ENCODE assay signal across 8 cellular contexts in the genomic region with DNA sequence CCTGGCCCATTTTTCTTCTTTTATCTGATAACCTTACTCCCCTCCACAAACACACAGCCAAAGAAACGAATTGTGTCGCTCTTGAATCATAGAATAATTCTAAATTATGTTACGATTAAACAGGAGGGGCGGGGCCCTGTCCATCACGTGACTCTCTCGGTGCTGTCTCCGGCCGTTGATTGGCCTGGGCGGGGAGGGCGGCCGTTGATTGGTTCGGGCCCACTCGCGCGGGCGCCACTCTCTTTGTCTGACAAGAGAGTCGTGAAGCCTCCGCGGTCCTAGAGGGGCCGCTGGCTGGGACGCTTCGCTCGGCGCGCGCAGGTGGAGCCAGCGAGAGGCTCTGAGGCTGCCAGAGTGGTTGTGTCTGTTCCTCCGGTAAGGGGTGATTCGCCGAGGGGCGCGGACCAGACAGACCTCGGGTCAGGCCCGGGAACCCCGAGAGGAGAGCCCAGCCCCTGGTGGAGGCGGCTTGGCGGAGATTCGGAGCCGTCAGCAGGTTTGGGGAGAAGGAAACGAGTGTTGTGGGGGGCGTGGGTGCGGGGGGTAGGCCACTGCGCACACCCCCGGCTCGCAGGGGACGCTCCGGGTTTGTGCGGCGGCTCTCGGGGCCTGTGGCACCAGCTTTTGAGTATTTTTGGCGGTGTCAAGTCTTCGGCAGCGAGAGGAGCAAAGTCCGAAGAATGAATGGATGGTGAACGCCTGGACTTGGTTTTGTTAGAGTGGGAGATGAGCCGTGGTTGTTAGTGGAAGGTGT. TPM values are rescaled to one million over a fixed set of nuclear protein-coding genes. Genes with fewer than 3 reads are reported as not detected.
DNase-seq lines count a peak whose midpoint lies in the region; ATAC-seq, FAIRE-seq and TF ChIP-seq lines count a peak whose summit lies in the region.

A gene (plus strand): TSS at position 330 of the 754 bp plus-strand sequence. CDS start 3,567 bp downstream, outside the sequence.

- H3K36me3 ChIP-seq in OCI-LY7 (ENCODE audit: insufficient read depth, low read length) (peaks cover 20% of the 10 kb centered on the region), endothelial cell of umbilical vein (ENCODE audit: control insufficient read depth in 2 of 2, extremely low read depth in 1 of 2, insufficient read depth in 2 of 2, low read length in 2 of 2) (no peaks in the 10 kb centered on the region)

- peak; percentile 87 for ATAC-seq in GM21526 (IDR thresholded peaks at IDR 0.05; ENCODE audit: low FRiP score, unreplicated experiment)

- peak within 1 kb of the TSS; percentile 58 for H2AFZ ChIP-seq in OCI-LY7 (ENCODE audit: low read length)
- peak within 1 kb of the TSS; percentile 92 for H2AFZ ChIP-seq in endothelial cell of umbilical vein (ENCODE audit: low read depth, low read length)

- H3K27ac ChIP-seq in OCI-LY7 (ENCODE audit: low read depth, low read length, poor library complexity, severe bottlenecking) = peak within 1 kb of the TSS; percentile 93
- peak within 1 kb of the TSS; percentile 80 for H3K27ac ChIP-seq in endothelial cell of umbilical vein (ENCODE audit: insufficient read depth, low read depth, low read length)

- H3K4me2 ChIP-seq in OCI-LY7 (ENCODE audit: low read length) = peak within 1 kb of the TSS; percentile 87
- peak within 1 kb of the TSS; percentile 95 for H3K4me2 ChIP-seq in endothelial cell of umbilical vein (ENCODE audit: insufficient read depth, low read length)

- TF ChIP-seq CTCF in D721Med (IDR thresholded peaks at IDR 0.05; ENCODE audit: insufficient read depth, missing control alignments) (no peak), OCI-LY7 (conservative IDR thresholded peaks at IDR 0.05; ENCODE audit: low read length) (no peak), endothelial cell of umbilical vein (IDR thresholded peaks at IDR 0.05; ENCODE audit: extremely low read depth in 1 of 2, insufficient read depth in 1 of 2, low read depth in 1 of 2, low read length in 2 of 2) (no peak)

- H4K20me1 ChIP-seq in OCI-LY7 (ENCODE audit: insufficient read depth, low read length) = no peaks in the 10 kb centered on the region; the same call in 1 of the 2 replicates
- H4K20me1 ChIP-seq in endothelial cell of umbilical vein (replicated peaks; ENCODE audit: control insufficient read depth, extremely low read depth, insufficient read depth, low read length) = no peaks in the 10 kb centered on the region

- FAIRE-seq in D721Med (lab: Jason Lieb, UNC) = no peak
- FAIRE-seq in endothelial cell of umbilical vein (lab: Jason Lieb, UNC) = peak; percentile 95

- POLR2A ChIA-PET in OCI-LY7 (lab: Charles Lee) (interaction anchor here (0.6 to 0.9 kb wide), 2 partner anchors 27 to 86 kb away, joined by 3 read pairs; a partner anchor contains a TSS), endothelial cell of umbilical vein (lab: Charles Lee) (interaction anchor here (0.9 kb wide), 1 partner anchor 27 kb away, joined by 8 read pairs; a partner anchor contains a TSS)

- no peaks in the 10 kb centered on the region for H3K27me3 ChIP-seq in endothelial cell of umbilical vein (ENCODE audit: control insufficient read depth in 2 of 2, insufficient read depth in 2 of 2, low read length in 2 of 2)

- intact Hi-C loops in OCI-LY7 (cut with micrococcal nuclease; ENCODE audit: unreplicated experiment) = loop anchor here (1.0 kb wide), 2 partner anchors 28 to 86 kb away; a partner anchor contains a TSS
- intact Hi-C loops in endothelial cell of umbilical vein (cut with micrococcal nuclease) = loop anchor here (1.0 to 2.0 kb wide), 3 partner anchors 28 to 144 kb away; a partner anchor contains a TSS

- H3K4me3 ChIP-seq in OCI-LY7 (ENCODE audit: low read depth, low read length, poor library complexity, severe bottlenecking) = peak within 1 kb of the TSS; percentile 85
- peak within 1 kb of the TSS; percentile 79 to 93 (median 87) for H3K4me3 ChIP-seq in endothelial cell of umbilical vein (replicated peaks in 1 of 3; ENCODE audit: insufficient read depth in 1 of 3, low read depth in 1 of 3, low read length in 3 of 3)

- H3K9me3 ChIP-seq in OCI-LY7 (ENCODE audit: low read length) (no peaks in the 10 kb centered on the region), endothelial cell of umbilical vein (replicated peaks; ENCODE audit: control insufficient read depth, insufficient read depth, low read length) (no peaks in the 10 kb centered on the region)

- H3K9ac ChIP-seq in endothelial cell of umbilical vein (replicated peaks; ENCODE audit: extremely low read depth, insufficient read depth, low read length) = peak within 1 kb of the TSS; percentile 81

- H3K9me1 ChIP-seq in endothelial cell of umbilical vein (replicated peaks; ENCODE audit: control insufficient read depth, extremely low read depth, insufficient read depth, low read length) = no peaks in the 10 kb centered on the region

- H3K4me1 ChIP-seq in OCI-LY7 (ENCODE audit: insufficient read depth, low read length, poor library complexity, severe bottlenecking) = peaks cover 12% of the 10 kb centered on the region
- H3K4me1 ChIP-seq in endothelial cell of umbilical vein (ENCODE audit: control insufficient read depth, extremely low read depth, insufficient read depth, low read length) = peaks cover 5% of the 10 kb centered on the region

- BruUV-seq in OCI-LY7 (replicated peaks; lab: Mats Ljungman, UMichigan) = no TSS peak
- TSS peak; percentile 46 for BruUV-seq in endothelial cell of umbilical vein (replicated peaks; lab: Mats Ljungman, UMichigan)

- DNase-seq in D721Med (ENCODE audit: insufficient read length, low spot score) (peak; percentile 95), HuH-7.5 (ENCODE audit: low spot score) (peak; percentile 98), OCI-LY7 (ENCODE audit: low spot score) (peak; percentile 98), activated T-cell treated with anti-CD3 and anti-CD28 coated beads for 1 hour (ENCODE audit: low read depth) (peak; percentile 98), endothelial cell of umbilical vein (ENCODE audit: low read depth, low spot score) (peak; percentile 96), midbrain (lab: John Stamatoyannopoulos, UW) (peak; percentile 95)
- peak; percentile 96 to 97 for DNase-seq in stimulated activated CD8-positive, alpha-beta memory T cell treated with anti-CD3 and anti-CD28 coated beads, Interleukin-2, amount 100 ng/mL, for 1 hour (ENCODE audit: low read depth in 2 of 2)

- H3K9me2 ChIP-seq in OCI-LY7 (ENCODE audit: insufficient read depth, low read length) = no peaks in the 10 kb centered on the region

- TF ChIP-seq POLR2A in endothelial cell of umbilical vein (IDR thresholded peaks at IDR 0.05; ENCODE audit: low read depth, low read length) = no peak

- dilution Hi-C loops in endothelial cell of umbilical vein (cut with MboI; ENCODE audit: extremely low pct_ligation_motif_present, low sequenced_read_pairs) = no loop called here

- H3K79me2 ChIP-seq in OCI-LY7 (ENCODE audit: insufficient read depth, low read depth, low read length) (peaks cover 45% of the 10 kb centered on the region), endothelial cell of umbilical vein (ENCODE audit: control insufficient read depth, insufficient read depth, low read length) (peaks cover 40% of the 10 kb centered on the region)

- CTCF ChIA-PET in OCI-LY7 (lab: Charles Lee; ENCODE audit: unreplicated experiment) = interaction anchor here (0.6 kb wide), 1 partner anchor 593 kb away, joined by 3 read pairs; no protein-coding TSS in a partner anchor
- CTCF ChIA-PET in endothelial cell of umbilical vein (lab: Charles Lee) = interaction anchor here (1.0 to 1.5 kb wide), 5 partner anchors 17 to 108 kb away, joined by 3 to 5 read pairs (median 4); a partner anchor contains a TSS

TF ChIP-seq in endothelial cell of umbilical vein, 7 proteins besides CTCF, POLR2A, EP300 and RAD21:
- no peak for TF ChIP-seq JUN (IDR thresholded peaks at IDR 0.05; ENCODE audit: borderline replicate concordance, insufficient read depth, insufficient read length, low read depth)
- no peak for TF ChIP-seq EZH2 (IDR thresholded peaks at IDR 0.05; ENCODE audit: borderline replicate concordance, low read depth, low read length, severe bottlenecking)
- peak; percentile 78 for TF ChIP-seq POLR2AphosphoS5 (IDR thresholded peaks at IDR 0.05; ENCODE audit: insufficient read depth, low read depth, low read length)
- TF ChIP-seq MYC (IDR thresholded peaks at IDR 0.05; ENCODE audit: low read depth, low read length) = no peak
- no peak for TF ChIP-seq FOS (IDR thresholded peaks at IDR 0.05; ENCODE audit: borderline replicate concordance, insufficient read depth, low read length)
- TF ChIP-seq, protein P1, sequence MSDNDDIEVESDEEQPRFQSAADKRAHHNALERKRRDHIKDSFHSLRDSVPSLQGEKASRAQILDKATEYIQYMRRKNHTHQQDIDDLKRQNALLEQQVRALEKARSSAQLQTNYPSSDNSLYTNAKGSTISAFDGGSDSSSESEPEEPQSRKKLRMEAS (IDR thresholded peaks at IDR 0.05; ENCODE audit: insufficient read depth, insufficient read length) = peak; percentile 82
- peak; percentile 24 for TF ChIP-seq GATA2 (IDR thresholded peaks at IDR 0.05; ENCODE audit: insufficient read depth, insufficient read length, low read depth, low read length)

RNA-seq across cellular contexts. Expression of the gene that starts here (rescaled TPM):
- 23.2 and 32.2 TPM in 2 replicates for total RNA-seq in OCI-LY7 (2014; rRNA removed; shearing (Covaris generic))
- total RNA-seq in OCI-LY7 (2022) (57.4 and 59.6 TPM in 2 replicates), endothelial cell of umbilical vein (16.6 and 21.6 TPM in 2 replicates)
- polyA plus RNA-seq in endothelial cell of umbilical vein = 10.9 and 11.6 TPM in 2 replicates
- polyA plus RNA-seq in endothelial cell of umbilical vein (2011; cell fraction: cytosol; rRNA removed) = 5.6 and 6.5 TPM in 2 replicates
- 57.3 and 67.2 TPM in 2 replicates for polyA plus RNA-seq in endothelial cell of umbilical vein (2011; cell fraction: nucleus; rRNA removed)
- polyA plus RNA-seq in endothelial cell of umbilical vein (2012) = 5.6 and 8.8 TPM in 2 replicates
- 17.4 and 20.1 TPM in 2 replicates for polyA minus RNA-seq in endothelial cell of umbilical vein
- polyA minus RNA-seq in endothelial cell of umbilical vein (2011; cell fraction: cytosol; rRNA and poly(A)+ RNA removed) = 2.3 TPM
- 23.0 and 39.1 TPM in 2 replicates for polyA minus RNA-seq in endothelial cell of umbilical vein (2011; cell fraction: nucleus; rRNA and poly(A)+ RNA removed)

Comparison
In these comparisons a context has a peak if more than half of its experiments do, and no peak if none do; other contexts are left out.
1. Peak in every context shown above with its lines: DNase-seq, ATAC-seq, H3K4me3 ChIP-seq and H3K27ac ChIP-seq.